In genomic region chr13:30111810-30112209, GRCh38 we compare ENCODE assay signal across 11 cellular contexts.
A peak's percentile ranks its signal among the peaks of the same experiment; 100 is the strongest.
DNase-seq lines count a peak whose midpoint lies in the region; ATAC-seq and TF ChIP-seq lines count a peak whose summit lies in the region.
"Had no signal": no experiment of that assay in that cellular context is flagged by ENCODE, and none has a peak within 500 bp of the region (broad histone marks: within the 10 kb centered on the region; RNA-seq: fewer than 3 reads in every experiment).

No MANE protein-coding gene starts in this region.

- TF ChIP-seq CTCF in AG09319 (IDR thresholded peaks at IDR 0.05; ENCODE audit: low read depth, low read length) (peak; percentile 17), GM12872 (IDR thresholded peaks at IDR 0.05; ENCODE audit: insufficient read depth, low read depth, low read length) (peak; percentile 60), fibroblast of pulmonary artery (IDR thresholded peaks at IDR 0.05; ENCODE audit: low read length, missing control alignments) (peak; percentile 27)

- no peak for DNase-seq in AG09319 (ENCODE audit: extremely low read depth, low read depth)
- DNase-seq in RKO (ENCODE audit: low spot score) = peak; percentile 35
- no peak for DNase-seq in fibroblast of pulmonary artery (ENCODE audit: low read depth)
- no peak for DNase-seq in cerebellar cortex (ENCODE audit: low spot score)
- no peak for DNase-seq in activated effector memory CD4-positive, alpha-beta T cell treated with anti-CD3 and anti-CD28 coated beads, Interleukin-2, amount 50 U/mL, for 16 hours
- no peak for DNase-seq in NCI-H226
- DNase-seq: activated naive CD4-positive, alpha-beta T cell treated with Interleukin-2 at 50 U/mL for 16 hours; gastrocnemius medialis had no signal

- no peak for ATAC-seq in GM21390 (IDR thresholded peaks at IDR 0.05; ENCODE audit: unreplicated experiment)
- ATAC-seq: gastrocnemius medialis, Right ventricle myocardium inferior had no signal

- no peak overlapping the region for H3K4me3 ChIP-seq in fibroblast of pulmonary artery (replicated peaks; ENCODE audit: low read depth, low read length)
